Comparison of ENCODE assay signal across 7 cellular contexts in genomic region chr9:69073103-69073502, GRCh38. TPM values are rescaled to one million over a fixed set of nuclear protein-coding genes. Genes with fewer than 3 reads are reported as not detected.
"Had no signal": no experiment of that assay in that cellular context is flagged by ENCODE, and none has a peak within 500 bp of the region (broad histone marks: within the 10 kb centered on the region; RNA-seq: fewer than 3 reads in every experiment).

No MANE protein-coding gene starts in this region.

- DNase-seq: GDM1, GF-D8 had no signal

- H3K4me3 ChIP-seq: GM12878 had no signal

- ATAC-seq: GM12878 had no signal

- FAIRE-seq: G401.6, GM12878, GM12891, GM18507, GM19239 had no signal

RNA-seq across cellular contexts. Expression of gene PRKACG, which starts 59.2 kb away (rescaled TPM):
- total RNA-seq: GM12878 had no signal
